In genomic region chr9:109893222-109893621, GRCh38 we compare ENCODE assay signal across 16 cellular contexts.
DNase-seq lines count a peak whose midpoint lies in the region; ATAC-seq, FAIRE-seq and TF ChIP-seq lines count a peak whose summit lies in the region.
"Had no signal": no experiment of that assay in that cellular context is flagged by ENCODE, and none has a peak within 500 bp of the region (broad histone marks: within the 10 kb centered on the region; RNA-seq: fewer than 3 reads in every experiment).

No MANE protein-coding gene starts in this region.

- no peak overlapping the region for H2BK20ac ChIP-seq in H1 (ENCODE audit: low read length)

- H3K4ac ChIP-seq in H1 (replicated peaks; ENCODE audit: insufficient read length, low read depth, low read length), result no peak overlapping the region

- H3K9me3 ChIP-seq in H1 (ENCODE audit: insufficient read depth in 2 of 2, low read depth in 1 of 2, low read length in 1 of 2), result no peaks in the 10 kb centered on the region
- H3K9me3 ChIP-seq: transverse colon had no signal

- no peaks in the 10 kb centered on the region for H4K20me1 ChIP-seq in H1 (replicated peaks in 1 of 2; ENCODE audit: control insufficient read depth in 1 of 2, insufficient read depth in 2 of 2, low read length in 2 of 2)

- no peaks in the 10 kb centered on the region for H3K79me1 ChIP-seq in H1 (ENCODE audit: low read depth, low read length)

- H3K9ac ChIP-seq in H1 (replicated peaks in 1 of 4; ENCODE audit: extremely low read depth in 1 of 4, low read depth in 3 of 4, low read length in 3 of 4), result no peak overlapping the region
- H3K9ac ChIP-seq: parathyroid adenoma had no signal

- no peak overlapping the region for H2BK120ac ChIP-seq in H1 (replicated peaks; ENCODE audit: low read depth, low read length)

- no peak overlapping the region for H3K18ac ChIP-seq in H1 (ENCODE audit: extremely low read depth, low read length)

- TF ChIP-seq RAD21 in H1 (IDR thresholded peaks at IDR 0.05 in 1 of 2, conservative IDR thresholded peaks at IDR 0.05 in 1 of 2; ENCODE audit: low read depth in 2 of 2, low read length in 2 of 2), result no peak

- H3K4me2 ChIP-seq in H1 (ENCODE audit: insufficient read depth in 1 of 2, low read depth in 2 of 2, low read length in 2 of 2), result no peak overlapping the region

- no peaks in the 10 kb centered on the region for H3K23me2 ChIP-seq in H1 (ENCODE audit: low read depth, low read length)

- H3K79me2 ChIP-seq in H1 (ENCODE audit: control insufficient read depth in 1 of 2, insufficient read depth in 2 of 2, low read length in 2 of 2), result no peaks in the 10 kb centered on the region
- H3K79me2 ChIP-seq: parathyroid adenoma had no signal

- 0 out of 2 replicates have a peak overlapping the region, but pooled peaks have one; percentile 65 for H2AK5ac ChIP-seq in H1 (ENCODE audit: low read depth, low read length)

- H4K91ac ChIP-seq in H1 (replicated peaks; ENCODE audit: insufficient read length, low read length), result peak overlapping the region; percentile 54

- H3K4me3 ChIP-seq in H1 (ENCODE audit: extremely low read depth in 1 of 4, insufficient read depth in 2 of 4, low read depth in 3 of 4, low read length in 4 of 4), result no peak overlapping the region
- H3K4me3 ChIP-seq: transverse colon had no signal

- no peak overlapping the region for H4K8ac ChIP-seq in H1 (ENCODE audit: extremely low read depth, insufficient read depth, low read length)

- no peak overlapping the region for H2BK5ac ChIP-seq in H1 (ENCODE audit: low read depth, low read length)

- CTCF ChIA-PET in HEK293T (lab: Yijun Ruan, JAX), result interaction anchor here (0.7 kb wide), 1 partner anchor 10 kb away, joined by 3 read pairs; no protein-coding TSS in a partner anchor
- CTCF ChIA-PET in H1 (lab: Charles Lee; ENCODE audit: partially characterized antibody), result interaction anchor here (0.7 to 2.6 kb wide), 8 partner anchors 8 to 319 kb away, joined by 3 to 14 read pairs (median 4); no protein-coding TSS in a partner anchor

- H3K14ac ChIP-seq in H1 (ENCODE audit: insufficient read length), result no peak overlapping the region

- WGBS in H1 (ENCODE audit: extremely low coverage in 1 of 2, insufficient coverage in 1 of 2, insufficient read length in 1 of 2, insufficient replicate concordance in 2 of 2, low coverage in 1 of 2, low lambda C conversion rate in 2 of 2, missing lambda C conversion rate in 1 of 2), 2 experiments, result 74% methylated on average over 4 of the region's 4 CpGs; no CpG with 5 or more reads in 1 of the 2 experiments

- no peak overlapping the region for H3K27ac ChIP-seq in H1 (ENCODE audit: low read depth, low read length)
- H3K27ac ChIP-seq: parathyroid adenoma, transverse colon had no signal

- ATAC-seq in GM19043 (IDR thresholded peaks at IDR 0.05; ENCODE audit: low read depth, unreplicated experiment) (peak; percentile 47), HG03432 (IDR thresholded peaks at IDR 0.05; ENCODE audit: unreplicated experiment) (peak; percentile 63), HG03097 (IDR thresholded peaks at IDR 0.05; ENCODE audit: low FRiP score, unreplicated experiment) (no peak)

- no peak for TF ChIP-seq POLR2A in H1 (IDR thresholded peaks at IDR 0.05; ENCODE audit: control extremely low read depth in 1 of 2, low read depth in 2 of 2, low read length in 2 of 2)

- H4K5ac ChIP-seq in H1 (ENCODE audit: insufficient read length, low read depth, low read length), result no peak overlapping the region

- peak overlapping the region; percentile 36; the same call in 1 of the 2 replicates for H2BK15ac ChIP-seq in H1 (ENCODE audit: low read length)

- no peak for TF ChIP-seq EP300 in H1 (IDR thresholded peaks at IDR 0.05; ENCODE audit: borderline replicate concordance in 1 of 2, low read depth in 2 of 2, low read length in 2 of 2)

- POLR2A ChIA-PET in HEK293T (lab: Yijun Ruan, JAX), result no interaction called here
- POLR2A ChIA-PET in H1 (lab: Charles Lee; ENCODE audit: partially characterized antibody), result no interaction called here

- H2AFZ ChIP-seq in H1 (ENCODE audit: low read length), result no peak overlapping the region
- H2AFZ ChIP-seq: parathyroid adenoma had no signal

- no peaks in the 10 kb centered on the region for H3K27me3 ChIP-seq in H1 (replicated peaks in 1 of 4; ENCODE audit: control insufficient read depth in 3 of 4, extremely low read depth in 1 of 4, insufficient read depth in 3 of 4, low read length in 3 of 4)
- H3K27me3 ChIP-seq: transverse colon had no signal

- H3K56ac ChIP-seq in H1 (replicated peaks; ENCODE audit: insufficient read length, low read depth, low read length), result no peak overlapping the region

- DNase-seq in HEK293T (ENCODE audit: extremely low spot score) (no peak), H1 (ENCODE audit: low read depth in 1 of 2, low spot score in 2 of 2) (no peak), NCI-H1694 treated with DMSO at 0.1 percent for 48 hours (lab: John Stamatoyannopoulos, UW) (no peak), SK-N-DZ (ENCODE audit: low spot score) (no peak)
- DNase-seq: activated CD4-positive, alpha-beta T cell treated with anti-CD3 and anti-CD28 coated beads, Interleukin-2, amount 50 U/mL, for 48 hours; activated naive CD4-positive, alpha-beta T cell treated with Interleukin-2 at 50 U/mL for 16 hours; CD4-positive, alpha-beta memory T cell; erythroblast; HFFc6; MV-4-11; SW 1271; transverse colon had no signal

- H3K4me1 ChIP-seq in H1 (replicated peaks in 1 of 4; ENCODE audit: control insufficient read depth in 3 of 4, insufficient read depth in 4 of 4, low read length in 3 of 4), result peaks cover 0 to 2% (median 0%) of the 10 kb centered on the region in 4 experiments; a peak in 1 of 7 replicates
- H3K4me1 ChIP-seq: parathyroid adenoma had no signal

- H2BK12ac ChIP-seq in H1 (ENCODE audit: low read depth, low read length), result no peak overlapping the region

- no peak overlapping the region for H3K23ac ChIP-seq in H1 (ENCODE audit: insufficient read length)

- FAIRE-seq in H1 (lab: Jason Lieb, UNC), result no peak

- TF ChIP-seq CTCF in H1 (IDR thresholded peaks at IDR 0.05; ENCODE audit: control extremely low read depth in 1 of 3, insufficient read depth in 1 of 3, low read depth in 1 of 3, low read length in 3 of 3), result no peak

- no peaks in the 10 kb centered on the region for H3K36me3 ChIP-seq in H1 (ENCODE audit: control insufficient read depth in 2 of 4, insufficient read depth in 4 of 4, low read length in 3 of 4)
- H3K36me3 ChIP-seq: transverse colon had no signal

TF ChIP-seq in HEK293T, 16 proteins besides CTCF, POLR2A, EP300 and RAD21:
- TF ChIP-seq ARNT (IDR thresholded peaks at IDR 0.05), result peak; percentile 55; the same call in 1 of the 2 replicates
- TF ChIP-seq CTBP1 (IDR thresholded peaks at IDR 0.05; ENCODE audit: borderline replicate concordance), result no peak

TF ChIP-seq in H1, 55 proteins besides CTCF, POLR2A, EP300 and RAD21:
- TF ChIP-seq TEAD4 (IDR thresholded peaks at IDR 0.05; ENCODE audit: low read depth, low read length), result no peak
- TF ChIP-seq YY1 (IDR thresholded peaks at IDR 0.05; ENCODE audit: low read depth, low read length), result no peak
- TF ChIP-seq BCL11A (IDR thresholded peaks at IDR 0.05; ENCODE audit: low read depth in 2 of 2, low read length in 2 of 2), result no peak
- TF ChIP-seq ASH2L (IDR thresholded peaks at IDR 0.05; ENCODE audit: low read length), result no peak
- no peak for TF ChIP-seq SIRT6 (IDR thresholded peaks at IDR 0.05; ENCODE audit: low read length)
- no peak for TF ChIP-seq SUZ12 (IDR thresholded peaks at IDR 0.05; ENCODE audit: low read length)
- TF ChIP-seq HDAC6 (IDR thresholded peaks at IDR 0.05; ENCODE audit: low read depth, low read length), result no peak
- no peak for TF ChIP-seq E2F6 (IDR thresholded peaks at IDR 0.05)
- TF ChIP-seq BACH1 (IDR thresholded peaks at IDR 0.05; ENCODE audit: low read length), result no peak
